29 cellular contexts compared by ENCODE assay signal in genomic region chr10:85193796-85194195, GRCh38.
"Had no signal": no experiment of that assay in that cellular context is flagged by ENCODE, and none has a peak within 500 bp of the region (broad histone marks: within the 10 kb centered on the region; RNA-seq: fewer than 3 reads in every experiment).

No MANE protein-coding gene starts in this region.

- H3K4me2 ChIP-seq: KMS-11, SK-N-SH had no signal

- H3K27ac ChIP-seq: ascending aorta, KMS-11, Peyer's patch, SJSA1 had no signal

- DNase-seq: activated CD4-positive, alpha-beta T cell treated with anti-CD3 and anti-CD28 coated beads, Interleukin-2, amount 10 ng/mL, durations not matched to agents 24 days and 14 days; activated CD4-positive, alpha-beta T cell treated with anti-CD3 and anti-CD28 coated beads, Interleukin-2, amount 50 U/mL, for 4 hours; activated CD8-positive, alpha-beta T cell treated with anti-CD3 and anti-CD28 coated beads for 36 hours; activated gamma-delta T cell; activated naive CD4-positive, alpha-beta T cell treated with Interleukin-2 at 50 U/mL for 16 hours; activated naive CD8-positive, alpha-beta T cell treated with anti-CD3 and anti-CD28 coated beads, Interleukin-2, amount 10 ng/mL, durations not matched to agents 7 days and 5 days; activated T-cell treated with anti-CD3 and anti-CD28 coated beads, Interleukin-2, amount 50 U/mL, for 1 hour; activated T-cell treated with anti-CD3 and anti-CD28 coated beads, Interleukin-2, amount 50 U/mL, for 72 hours; amygdala; MM.1S; MV-4-11; NCI-H1092; NCI-H1436 treated with DMSO at 0.1 percent for 48 hours; NCI-H1694 treated with DMSO at 0.1 percent for 48 hours; NCI-H2029; NCI-H345; NCI-H524 treated with DMSO at 0.1 percent for 48 hours; PC-3; Peyer's patch; RPMI8226; SHP77 treated with DMSO at 0.1 percent for 48 hours; SK-N-SH had no signal

- H3K4me1 ChIP-seq: ascending aorta, Peyer's patch, SJSA1 had no signal

- H3K36me3 ChIP-seq: ascending aorta, Peyer's patch, SJSA1 had no signal

- H3K4me3 Mint-ChIP-seq: activated CD4-positive, alpha-beta T cell treated with anti-CD3 and anti-CD28 coated beads, Interleukin-2, amount 10 ng/mL, durations not matched to agents 24 days and 14 days; activated CD8-positive, alpha-beta T cell treated with anti-CD3 and anti-CD28 coated beads for 36 hours; activated naive CD4-positive, alpha-beta T cell treated with anti-CD3 and anti-CD28 coated beads, Interleukin-2, amount 50 U/mL, for 24 hours; activated naive CD8-positive, alpha-beta T cell treated with anti-CD3 and anti-CD28 coated beads, Interleukin-2, amount 10 ng/mL, durations not matched to agents 7 days and 5 days; activated T-cell treated with anti-CD3 and anti-CD28 coated beads, Interleukin-2, amount 50 U/mL, for 72 hours; activated T-helper 17 cell treated with anti-CD3 and anti-CD28 coated beads, Interleukin-2, amount 50 U/mL, for 72 hours; T-helper 1 cell treated with Interleukin-12 subunit alpha and Interleukin-12 subunit beta and Interleukin-4 antibody, amounts not matched to agents 30 μg/mL and 1 μg/mL, for 36 hours; T-helper 2 cell treated with Interferon-gamma antibody and Interleukin-4, amounts not matched to agents 5 μg/mL and 100 μg/mL, for 36 hours had no signal

- H3K27me3 Mint-ChIP-seq: activated CD4-positive, alpha-beta T cell treated with anti-CD3 and anti-CD28 coated beads, Interleukin-2, amount 10 ng/mL, durations not matched to agents 24 days and 14 days; activated CD8-positive, alpha-beta T cell treated with anti-CD3 and anti-CD28 coated beads for 36 hours; activated naive CD4-positive, alpha-beta T cell treated with anti-CD3 and anti-CD28 coated beads, Interleukin-2, amount 50 U/mL, for 24 hours; activated naive CD8-positive, alpha-beta T cell treated with anti-CD3 and anti-CD28 coated beads, Interleukin-2, amount 10 ng/mL, durations not matched to agents 7 days and 5 days had no signal

- H3K27me3 ChIP-seq: ascending aorta, Peyer's patch, SJSA1 had no signal

- H3K27ac Mint-ChIP-seq: activated CD4-positive, alpha-beta T cell treated with anti-CD3 and anti-CD28 coated beads, Interleukin-2, amount 10 ng/mL, durations not matched to agents 24 days and 14 days; activated CD8-positive, alpha-beta T cell treated with anti-CD3 and anti-CD28 coated beads for 36 hours; activated naive CD4-positive, alpha-beta T cell treated with anti-CD3 and anti-CD28 coated beads, Interleukin-2, amount 50 U/mL, for 24 hours; activated naive CD8-positive, alpha-beta T cell treated with anti-CD3 and anti-CD28 coated beads, Interleukin-2, amount 10 ng/mL, durations not matched to agents 7 days and 5 days; activated T-cell treated with anti-CD3 and anti-CD28 coated beads, Interleukin-2, amount 50 U/mL, for 72 hours; activated T-helper 17 cell treated with anti-CD3 and anti-CD28 coated beads, Interleukin-2, amount 50 U/mL, for 72 hours; T-helper 1 cell treated with Interleukin-12 subunit alpha and Interleukin-12 subunit beta and Interleukin-4 antibody, amounts not matched to agents 30 μg/mL and 1 μg/mL, for 36 hours; T-helper 2 cell treated with Interferon-gamma antibody and Interleukin-4, amounts not matched to agents 5 μg/mL and 100 μg/mL, for 36 hours had no signal

- H3K36me3 Mint-ChIP-seq: activated naive CD4-positive, alpha-beta T cell treated with anti-CD3 and anti-CD28 coated beads, Interleukin-2, amount 50 U/mL, for 24 hours; activated naive CD8-positive, alpha-beta T cell treated with anti-CD3 and anti-CD28 coated beads, Interleukin-2, amount 10 ng/mL, durations not matched to agents 7 days and 5 days had no signal

- ATAC-seq: activated CD8-positive, alpha-beta T cell treated with anti-CD3 and anti-CD28 coated beads for 36 hours; activated T-cell treated with anti-CD3 and anti-CD28 coated beads, Interleukin-2, amount 50 U/mL, for 72 hours; activated T-helper 17 cell treated with anti-CD3 and anti-CD28 coated beads, Interleukin-2, amount 50 U/mL, for 72 hours; PC-3 had no signal

- H3K4me1 Mint-ChIP-seq: activated CD4-positive, alpha-beta T cell treated with anti-CD3 and anti-CD28 coated beads, Interleukin-2, amount 10 ng/mL, durations not matched to agents 24 days and 14 days; activated naive CD4-positive, alpha-beta T cell treated with anti-CD3 and anti-CD28 coated beads, Interleukin-2, amount 50 U/mL, for 24 hours; activated naive CD8-positive, alpha-beta T cell treated with anti-CD3 and anti-CD28 coated beads, Interleukin-2, amount 10 ng/mL, durations not matched to agents 7 days and 5 days; activated T-helper 17 cell treated with anti-CD3 and anti-CD28 coated beads, Interleukin-2, amount 50 U/mL, for 72 hours had no signal

- H3K9me3 ChIP-seq: ascending aorta, Peyer's patch, SK-N-SH had no signal

- H3K4me3 ChIP-seq: ascending aorta, Peyer's patch, SJSA1 had no signal

- H3K9me3 Mint-ChIP-seq: activated CD4-positive, alpha-beta T cell treated with anti-CD3 and anti-CD28 coated beads, Interleukin-2, amount 10 ng/mL, durations not matched to agents 24 days and 14 days; activated CD8-positive, alpha-beta T cell treated with anti-CD3 and anti-CD28 coated beads for 36 hours; activated naive CD4-positive, alpha-beta T cell treated with anti-CD3 and anti-CD28 coated beads, Interleukin-2, amount 50 U/mL, for 24 hours; activated naive CD8-positive, alpha-beta T cell treated with anti-CD3 and anti-CD28 coated beads, Interleukin-2, amount 10 ng/mL, durations not matched to agents 7 days and 5 days; activated T-helper 17 cell treated with anti-CD3 and anti-CD28 coated beads, Interleukin-2, amount 50 U/mL, for 72 hours; T-helper 1 cell treated with Interleukin-12 subunit alpha and Interleukin-12 subunit beta and Interleukin-4 antibody, amounts not matched to agents 30 μg/mL and 1 μg/mL, for 36 hours; T-helper 2 cell treated with Interferon-gamma antibody and Interleukin-4, amounts not matched to agents 5 μg/mL and 100 μg/mL, for 36 hours had no signal

- H3K9ac ChIP-seq: KMS-11, SK-N-SH had no signal
